16 cellular contexts compared by ENCODE assay signal in the genomic region with DNA sequence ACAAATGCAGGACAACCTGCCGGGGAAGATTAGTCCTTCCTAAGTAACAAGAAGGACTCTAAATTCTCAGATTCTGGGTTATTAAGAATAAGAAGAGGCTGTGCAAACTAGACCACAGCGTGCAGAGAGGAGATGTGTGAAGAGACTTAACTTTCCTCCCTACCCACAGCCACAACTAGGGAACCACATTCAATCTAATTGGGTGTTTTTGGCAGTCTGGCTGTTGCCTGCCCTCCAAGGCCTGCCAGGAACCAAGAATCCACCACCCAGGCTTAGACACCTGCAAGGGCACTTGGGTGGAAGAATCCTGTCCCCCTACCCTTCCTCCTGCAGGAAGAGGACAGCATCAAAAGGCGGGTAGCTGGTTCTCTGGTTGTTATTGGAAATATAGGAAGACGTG.
DNase-seq lines count a peak whose midpoint lies in the region; ATAC-seq and TF ChIP-seq lines count a peak whose summit lies in the region.
"Had no signal": no experiment of that assay in that cellular context is flagged by ENCODE, and none has a peak within 500 bp of the region (broad histone marks: within the 10 kb centered on the region; RNA-seq: fewer than 3 reads in every experiment).

No MANE protein-coding gene starts in this region.

- DNase-seq in astrocyte of the hippocampus (ENCODE audit: low read depth, low spot score) (peak; percentile 29), mesenteric fat pad (ENCODE audit: low spot score) (peak; percentile 51), type B pancreatic cell (ENCODE audit: extremely low spot score, unreplicated experiment) (no peak), SK-N-DZ (ENCODE audit: low spot score) (no peak), iPS-NIHi11 (ENCODE audit: low spot score) (no peak)
- DNase-seq in stimulated activated naive CD8-positive, alpha-beta T cell treated with anti-CD3 and anti-CD28 coated beads, Interleukin-15, Interleukin-2, amounts not matched to agents 100 U/mL and 50 U/mL, for 24 hours: no peak
- DNase-seq: AML-193, DMS79 treated with DMSO at 0.1 percent for 48 hours, HCEC 1CT, KBM-7, NCI-H1417, NCI-H187, NCI-H226, NCI-H524 treated with DMSO at 0.1 percent for 48 hours had no signal

- no peaks in the 10 kb centered on the region for H3K27me3 Mint-ChIP-seq in type B pancreatic cell

- no peaks in the 10 kb centered on the region for H3K9me3 Mint-ChIP-seq in type B pancreatic cell

- H3K36me3 ChIP-seq in KOPT-K1 (ENCODE audit: insufficient read depth, low read length): no peaks in the 10 kb centered on the region

- H3K4me3 Mint-ChIP-seq in type B pancreatic cell: no peak overlapping the region
- H3K4me3 Mint-ChIP-seq: CD14-positive monocyte had no signal

- H3K4me1 Mint-ChIP-seq in type B pancreatic cell (ENCODE audit: unreplicated experiment): peaks cover 19% of the 10 kb centered on the region
- H3K4me1 Mint-ChIP-seq: CD14-positive monocyte had no signal

- peak overlapping the region; percentile 74 for H3K27ac Mint-ChIP-seq in type B pancreatic cell
- H3K27ac Mint-ChIP-seq: CD14-positive monocyte had no signal

- ATAC-seq in stimulated activated naive CD8-positive, alpha-beta T cell treated with anti-CD3 and anti-CD28 coated beads, Interleukin-15, Interleukin-2, amounts not matched to agents 100 U/mL and 50 U/mL, for 24 hours: no peak

- no peak for TF ChIP-seq CTCF in type B pancreatic cell (conservative IDR thresholded peaks at IDR 0.05)

- peaks cover 10% of the 10 kb centered on the region for H3K36me3 Mint-ChIP-seq in type B pancreatic cell

- no peaks in the 10 kb centered on the region for H3K9me3 ChIP-seq in KOPT-K1 (ENCODE audit: insufficient read depth, low read length, poor library complexity, severe bottlenecking)

- H3K27ac ChIP-seq in KOPT-K1 (ENCODE audit: low read depth, low read length, poor library complexity, severe bottlenecking): peak overlapping the region; percentile 25

Comparison
In these comparisons a context has a peak if more than half of its experiments do, and no peak if none do; other contexts are left out.
1. DNase-seq: peak in astrocyte of the hippocampus (single experiment) and mesenteric fat pad (single experiment); none in type B pancreatic cell (single experiment), SK-N-DZ (single experiment), iPS-NIHi11 (single experiment) and stimulated activated naive CD8-positive, alpha-beta T cell treated with anti-CD3 and anti-CD28 coated beads, Interleukin-15, Interleukin-2, amounts not matched to agents 100 U/mL and 50 U/mL, for 24 hours (single experiment).